ENCODE assay signal across 1 cellular context in genomic region chr1:88851303-88852063, GRCh38.
TF ChIP-seq lines count a peak whose summit lies in the region.

No MANE protein-coding gene starts in this region.

TF ChIP-seq in HepG2, 621 proteins besides CTCF, POLR2A, EP300 and RAD21 (continued from another document):
- TF ChIP-seq, protein P1, sequence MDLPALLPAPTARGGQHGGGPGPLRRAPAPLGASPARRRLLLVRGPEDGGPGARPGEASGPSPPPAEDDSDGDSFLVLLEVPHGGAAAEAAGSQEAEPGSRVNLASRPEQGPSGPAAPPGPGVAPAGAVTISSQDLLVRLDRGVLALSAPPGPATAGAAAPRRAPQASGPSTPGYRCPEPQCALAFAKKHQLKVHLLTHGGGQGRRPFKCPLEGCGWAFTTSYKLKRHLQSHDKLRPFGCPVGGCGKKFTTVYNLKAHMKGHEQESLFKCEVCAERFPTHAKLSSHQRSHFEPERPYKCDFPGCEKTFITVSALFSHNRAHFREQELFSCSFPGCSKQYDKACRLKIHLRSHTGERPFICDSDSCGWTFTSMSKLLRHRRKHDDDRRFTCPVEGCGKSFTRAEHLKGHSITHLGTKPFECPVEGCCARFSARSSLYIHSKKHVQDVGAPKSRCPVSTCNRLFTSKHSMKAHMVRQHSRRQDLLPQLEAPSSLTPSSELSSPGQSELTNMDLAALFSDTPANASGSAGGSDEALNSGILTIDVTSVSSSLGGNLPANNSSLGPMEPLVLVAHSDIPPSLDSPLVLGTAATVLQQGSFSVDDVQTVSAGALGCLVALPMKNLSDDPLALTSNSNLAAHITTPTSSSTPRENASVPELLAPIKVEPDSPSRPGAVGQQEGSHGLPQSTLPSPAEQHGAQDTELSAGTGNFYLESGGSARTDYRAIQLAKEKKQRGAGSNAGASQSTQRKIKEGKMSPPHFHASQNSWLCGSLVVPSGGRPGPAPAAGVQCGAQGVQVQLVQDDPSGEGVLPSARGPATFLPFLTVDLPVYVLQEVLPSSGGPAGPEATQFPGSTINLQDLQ (CRISPR knock-in tag; IDR thresholded peaks at IDR 0.05), result no peak
TF ChIP-seq in HepG2: peak in this region for 1.
